In genomic region chr10:119596537-119597404, GRCh38 we compare ENCODE assay signal across 8 cellular contexts. TPM values are rescaled to one million over a fixed set of nuclear protein-coding genes. Genes with fewer than 3 reads are reported as not detected.
A peak's percentile ranks its signal among the peaks of the same experiment; 100 is the strongest.
DNase-seq lines count a peak whose midpoint lies in the region; ATAC-seq and TF ChIP-seq lines count a peak whose summit lies in the region.

TSS of gene TIAL1 (minus strand) at chr10:119596964. CDS start at chr10:119596465, 499 bp downstream.

- H3F3A ChIP-seq in SK-N-SH (replicated peaks; ENCODE audit: insufficient read depth), result peaks cover 20% of the 10 kb centered on the region

- CTCF ChIA-PET in SK-N-SH (lab: Yijun Ruan, JAX), result interaction anchor here (1.5 to 1.8 kb wide), 3 partner anchors 12 to 397 kb away, joined by 3 to 9 read pairs (median 6); no protein-coding TSS in a partner anchor

- H3K79me2 ChIP-seq in SK-N-SH (ENCODE audit: insufficient read depth), result peaks cover 45% of the 10 kb centered on the region

- peak within 1 kb of the TSS; percentile 99 for H3K9ac ChIP-seq in SK-N-SH

- DNase-seq in GM04504 (ENCODE audit: low read depth) (peak; percentile 98), NCI-H1048 (lab: John Stamatoyannopoulos, UW) (peak; percentile 92), SK-N-SH (peak; percentile 89), substantia nigra (lab: John Stamatoyannopoulos, UW) (peak; percentile 90 to 99 (median 98))
- DNase-seq in activated naive CD4-positive, alpha-beta T cell treated with anti-CD3 and anti-CD28 coated beads, Interleukin-2, amount 50 U/mL, for 16 hours, result peak; percentile 90

- H3K4me3 ChIP-seq in SK-N-SH (ENCODE audit: low read depth in 2 of 2, low read length in 1 of 2) (peak within 1 kb of the TSS; percentile 96), gastroesophageal sphincter (peak within 1 kb of the TSS; percentile 62 to 79), neutrophil (ENCODE audit: low read depth in 1 of 2, low read length in 1 of 2) (peak within 1 kb of the TSS; percentile 97 to 100)

- peak within 1 kb of the TSS; percentile 97 for H2AFZ ChIP-seq in SK-N-SH (ENCODE audit: low read depth)

- no peak for TF ChIP-seq CTCF in SK-N-SH (IDR thresholded peaks at IDR 0.05)
- TF ChIP-seq CTCF in gastroesophageal sphincter (IDR thresholded peaks at IDR 0.05), result no peak
- no peak for TF ChIP-seq CTCF in neutrophil (IDR thresholded peaks at IDR 0.05)

- H4K20me1 ChIP-seq in SK-N-SH (ENCODE audit: insufficient read depth), result peaks cover 38% of the 10 kb centered on the region

- under 1% methylated on average over 55 of the region's 66 CpGs for WGBS in SK-N-SH (ENCODE audit: low lambda C conversion rate)
- WGBS in gastroesophageal sphincter (ENCODE audit: low coverage in 1 of 2), 2 donors, result 0 to 1% methylated on average over 18 to 19 of the region's 66 CpGs

- POLR2A ChIA-PET in SK-N-SH (lab: Yijun Ruan, JAX), result interaction anchor here (0.9 kb wide), 1 partner anchor 296 kb away, joined by 4 read pairs; the partner anchor contains the start of gene SEC23IP

- TF ChIP-seq POLR2A in gastroesophageal sphincter (IDR thresholded peaks at IDR 0.05), result peak; percentile 42 to 69

- peaks cover 31% of the 10 kb centered on the region in 2 experiments for H3K4me1 ChIP-seq in SK-N-SH (ENCODE audit: control insufficient read depth in 1 of 2, insufficient read depth in 2 of 2, low read depth in 1 of 2, low read length in 1 of 2)
- H3K4me1 ChIP-seq in gastroesophageal sphincter, result peaks cover 3 to 47% (median 25%) of the 10 kb centered on the region in 3 donors
- peaks cover 43 to 48% of the 10 kb centered on the region in 2 experiments for H3K4me1 ChIP-seq in neutrophil (ENCODE audit: control insufficient read depth in 1 of 2, insufficient read depth in 1 of 2, low read depth in 1 of 2, low read length in 1 of 2)

- TF ChIP-seq RAD21 in SK-N-SH (IDR thresholded peaks at IDR 0.05; ENCODE audit: low read length), result no peak

- H3K4me2 ChIP-seq in SK-N-SH, result peak within 1 kb of the TSS; percentile 84

- H3K36me3 ChIP-seq in SK-N-SH (replicated peaks in 1 of 2; ENCODE audit: control insufficient read depth in 1 of 2, insufficient read depth in 2 of 2, low read length in 1 of 2) (peaks cover 17 to 20% of the 10 kb centered on the region in 2 experiments), gastroesophageal sphincter (no peaks in the 10 kb centered on the region), neutrophil (no peaks in the 10 kb centered on the region)

- TF ChIP-seq EP300 in SK-N-SH (IDR thresholded peaks at IDR 0.05; ENCODE audit: borderline replicate concordance in 1 of 2, low read depth in 1 of 2, low read length in 1 of 2) (no peak), gastroesophageal sphincter (IDR thresholded peaks at IDR 0.05) (no peak)

- H3K9me2 ChIP-seq in SK-N-SH, result no peaks in the 10 kb centered on the region

- no peaks in the 10 kb centered on the region for H3K27me3 ChIP-seq in SK-N-SH (ENCODE audit: insufficient read depth)
- no peaks in the 10 kb centered on the region for H3K27me3 ChIP-seq in gastroesophageal sphincter
- H3K27me3 ChIP-seq in neutrophil, result no peaks in the 10 kb centered on the region

- H3K9me3 ChIP-seq in SK-N-SH (no peaks in the 10 kb centered on the region), gastroesophageal sphincter (no peaks in the 10 kb centered on the region), neutrophil (no peaks in the 10 kb centered on the region)

- H3K27ac ChIP-seq in SK-N-SH (ENCODE audit: low read depth in 2 of 2, low read length in 1 of 2), result peak within 1 kb of the TSS; percentile 99
- peak within 1 kb of the TSS; percentile 90 to 98 (median 94) for H3K27ac ChIP-seq in gastroesophageal sphincter
- peak within 1 kb of the TSS; percentile 93 for H3K27ac ChIP-seq in neutrophil
- peak within 1 kb of the TSS; percentile 98 for H3K27ac ChIP-seq in substantia nigra (ENCODE audit: low read depth, low read length, poor library complexity, severe bottlenecking)

- ATAC-seq in HG02571 (IDR thresholded peaks at IDR 0.05; ENCODE audit: unreplicated experiment) (peak; percentile 85), gastroesophageal sphincter (peak; percentile 97)

TF ChIP-seq in SK-N-SH, 30 proteins besides CTCF, POLR2A, EP300 and RAD21:
- no peak for TF ChIP-seq EZH2phosphoT487 (IDR thresholded peaks at IDR 0.05; ENCODE audit: borderline replicate concordance, low read depth)
- TF ChIP-seq GATA2 (CRISPR knock-in tag; IDR thresholded peaks at IDR 0.05), result no peak
- TF ChIP-seq YY1 (IDR thresholded peaks at IDR 0.05; ENCODE audit: low read depth), result peak; percentile 92
- peak; percentile 99 for TF ChIP-seq MAX (IDR thresholded peaks at IDR 0.05; ENCODE audit: low read depth)
- TF ChIP-seq ZBTB33 (IDR thresholded peaks at IDR 0.05; ENCODE audit: borderline replicate concordance, low read depth), result peak; percentile 42; the same call in 1 of the 2 replicates
- peak; percentile 99 for TF ChIP-seq SIN3A (IDR thresholded peaks at IDR 0.05; ENCODE audit: borderline replicate concordance, low read depth, low read length)
- no peak for TF ChIP-seq JUND (IDR thresholded peaks at IDR 0.05)
- peak; percentile 100 for TF ChIP-seq MXI1 (IDR thresholded peaks at IDR 0.05; ENCODE audit: low read depth, low read length)
- TF ChIP-seq TAF1 (IDR thresholded peaks at IDR 0.05; ENCODE audit: borderline replicate concordance, low read depth, low read length), result peak; percentile 80; the same call in 1 of the 2 replicates
- peak; percentile 69 for TF ChIP-seq GABPA (IDR thresholded peaks at IDR 0.05; ENCODE audit: low read depth)
- peak; percentile 1; the same call in 1 of the 2 replicates for TF ChIP-seq PBX3 (IDR thresholded peaks at IDR 0.05)
- no peak for TF ChIP-seq USF2 (IDR thresholded peaks at IDR 0.05; ENCODE audit: borderline replicate concordance, low read depth, low read length)
- TF ChIP-seq NRF1 (IDR thresholded peaks at IDR 0.05; ENCODE audit: low read depth, low read length), result peak; percentile 74
- no peak for TF ChIP-seq MEF2A (IDR thresholded peaks at IDR 0.05; ENCODE audit: borderline replicate concordance, low read depth)
- TF ChIP-seq POLR2AphosphoS5 (IDR thresholded peaks at IDR 0.05; ENCODE audit: low read depth, low read length), result peak; percentile 98
- no peak for TF ChIP-seq CHD2 (IDR thresholded peaks at IDR 0.05; ENCODE audit: low read length, partially characterized antibody)
- TF ChIP-seq ELF1 (IDR thresholded peaks at IDR 0.05), result peak; percentile 95
- TF ChIP-seq RCOR1 (IDR thresholded peaks at IDR 0.05; ENCODE audit: low read length), result no peak; the same call in 1 of the 2 replicates
- TF ChIP-seq TCF12 (IDR thresholded peaks at IDR 0.05), result 0 out of 2 replicates have a peak, but pooled peaks have one; percentile 3
TF ChIP-seq in SK-N-SH: peak in this region for 12.

RNA-seq across cellular contexts. Expression of gene TIAL1, which starts in this region (rescaled TPM):
- 58.0 and 70.6 TPM in 2 replicates for polyA plus RNA-seq in SK-N-SH (2012; rRNA removed)
- polyA plus RNA-seq in SK-N-SH (2012; cell fraction: cytosol; rRNA removed), result 50.3 and 65.2 TPM in 2 replicates
- 173 and 287 TPM in 2 replicates for polyA plus RNA-seq in SK-N-SH (2012; cell fraction: nucleus; rRNA removed)
- 100 to 1,000 TPM in 1 of 4 donors, 10 to 100 TPM in 3; 53.6 to 117 (median 57.9) TPM for total RNA-seq in gastroesophageal sphincter

Comparison
In these comparisons a context has a peak if more than half of its experiments do, and no peak if none do; other contexts are left out.
1. Peak in every context shown above with its lines: DNase-seq, ATAC-seq, H3K4me3 ChIP-seq and H3K27ac ChIP-seq.